In genomic region chr2:197108758-197109157, GRCh38 we compare ENCODE assay signal across 10 cellular contexts.
DNase-seq lines count a peak whose midpoint lies in the region; ATAC-seq and TF ChIP-seq lines count a peak whose summit lies in the region.
"Had no signal": no experiment of that assay in that cellular context is flagged by ENCODE, and none has a peak within 500 bp of the region (broad histone marks: within the 10 kb centered on the region; RNA-seq: fewer than 3 reads in every experiment).

No MANE protein-coding gene starts in this region.

- no peak overlapping the region for H3K9ac ChIP-seq in H9 (ENCODE audit: extremely low read depth, insufficient read length, low read length)

- DNase-seq in natural killer cell (no peak), fibroblast of pulmonary artery (ENCODE audit: low read depth) (peak; percentile 91), SIG-M5 treated with dmso at 0.1 percent for 504 hours (lab: John Stamatoyannopoulos, UW; ENCODE audit: unreplicated experiment) (no peak), H9 (no peak), CD14-positive monocyte (ENCODE audit: low spot score) (no peak)
- DNase-seq in natural killer cell treated with Interleukin-12 subunit alpha and Interleukin-12 subunit beta and Interleukin-15 and Interleukin-18, amount 100 ng/mL, for 72 hours (ENCODE audit: low spot score), result no peak
- DNase-seq: activated CD4-positive, alpha-beta T cell treated with anti-CD3 and anti-CD28 coated beads for 1 hour; AML-193 had no signal

- H3K4me3 ChIP-seq in fibroblast of pulmonary artery (replicated peaks; ENCODE audit: low read depth, low read length), result no peak overlapping the region

- no peak overlapping the region for H3K4ac ChIP-seq in H9 (ENCODE audit: low read depth, low read length)

- no peaks in the 10 kb centered on the region for H3K27me3 ChIP-seq in H9 (ENCODE audit: insufficient read depth, low read length)

- no peaks in the 10 kb centered on the region for H3K23me2 ChIP-seq in H9 (ENCODE audit: insufficient read length, low read depth, low read length, poor library complexity, severe bottlenecking)

- H3T11ph ChIP-seq in H9 (ENCODE audit: low read length), result no peak overlapping the region

- H2BK12ac ChIP-seq in H9 (ENCODE audit: insufficient read length, low read depth, low read length), result no peak overlapping the region

- H2AFZ ChIP-seq in H9 (ENCODE audit: low read length), result no peak overlapping the region

- no peaks in the 10 kb centered on the region for H3K9me3 ChIP-seq in H9 (ENCODE audit: control insufficient read depth, low read depth, low read length)

- no CpG with 5 or more reads among the region's 4 CpGs for WGBS in H9 (ENCODE audit: extremely low coverage, insufficient read length, low lambda C conversion rate)

- H2BK15ac ChIP-seq in H9 (ENCODE audit: low read depth, low read length), result no peak overlapping the region

- no peaks in the 10 kb centered on the region for H3K79me1 ChIP-seq in H9 (ENCODE audit: insufficient read depth, low read depth, low read length, poor library complexity, severe bottlenecking)

- H3K36me3 Mint-ChIP-seq in natural killer cell (no peaks in the 10 kb centered on the region), nephron (ENCODE audit: low read depth) (no peaks in the 10 kb centered on the region), H9 (ENCODE audit: insufficient read depth in 1 of 3, low read depth in 3 of 3) (no peaks in the 10 kb centered on the region), CD14-positive monocyte (peaks cover 50 to 70% of the 10 kb centered on the region in 2 donors)
- no peaks in the 10 kb centered on the region for H3K36me3 Mint-ChIP-seq in natural killer cell treated with Interleukin-12 subunit alpha and Interleukin-12 subunit beta and Interleukin-15 and Interleukin-18, amount 100 ng/mL, for 72 hours

- H2BK120ac ChIP-seq in H9 (ENCODE audit: low read depth, low read length, poor library complexity, severe bottlenecking), result no peak overlapping the region

- no peak overlapping the region for H3K27ac ChIP-seq in H9 (ENCODE audit: insufficient read length, low read depth, low read length)

- no peaks in the 10 kb centered on the region for H3K4me1 ChIP-seq in H9 (ENCODE audit: insufficient read depth, low read length)

- H2BK5ac ChIP-seq in H9 (ENCODE audit: insufficient read length, low read length), result no peak overlapping the region

- H3K23ac ChIP-seq in H9 (ENCODE audit: insufficient read length, low read depth, low read length), result no peak overlapping the region

- no peak overlapping the region for H4K91ac ChIP-seq in H9 (ENCODE audit: insufficient read length, low read depth, low read length)

- no peak overlapping the region for H3K56ac ChIP-seq in H9 (ENCODE audit: insufficient read length, low read depth, low read length)

- no peak overlapping the region for H3K4me2 ChIP-seq in H9 (ENCODE audit: insufficient read depth, insufficient read length, low read length)

- H4K20me1 ChIP-seq in H9 (ENCODE audit: control insufficient read depth, insufficient read depth, insufficient read length), result no peaks in the 10 kb centered on the region

- TF ChIP-seq CTCF in natural killer cell (IDR thresholded peaks at IDR 0.05) (no peak), fibroblast of pulmonary artery (IDR thresholded peaks at IDR 0.05; ENCODE audit: low read length, missing control alignments) (no peak), nephron (IDR thresholded peaks at IDR 0.05; ENCODE audit: unreplicated experiment in 3 of 3) (no peak), H9 (conservative IDR thresholded peaks at IDR 0.05) (no peak), CD14-positive monocyte (IDR thresholded peaks at IDR 0.05) (no peak)

- no peaks in the 10 kb centered on the region for H3K27me3 Mint-ChIP-seq in natural killer cell (ENCODE audit: low read depth in 2 of 2)
- H3K27me3 Mint-ChIP-seq in natural killer cell treated with Interleukin-12 subunit alpha and Interleukin-12 subunit beta and Interleukin-15 and Interleukin-18, amount 100 ng/mL, for 72 hours, result no peaks in the 10 kb centered on the region
- H3K27me3 Mint-ChIP-seq in nephron (ENCODE audit: low read depth), result no peaks in the 10 kb centered on the region
- H3K27me3 Mint-ChIP-seq in H9 (ENCODE audit: low read depth), result no peaks in the 10 kb centered on the region
- H3K27me3 Mint-ChIP-seq in CD14-positive monocyte (ENCODE audit: low read depth in 3 of 3), result peaks cover 0 to 3% (median 0%) of the 10 kb centered on the region in 3 donors

- H2AK5ac ChIP-seq in H9 (ENCODE audit: insufficient read length, low read length), result no peak overlapping the region

- H4K8ac ChIP-seq in H9 (replicated peaks; ENCODE audit: insufficient read length, low read depth, low read length), result no peak overlapping the region

- H3K79me2 ChIP-seq in H9 (ENCODE audit: insufficient read depth, low read length), result no peaks in the 10 kb centered on the region

- H3K4me3 Mint-ChIP-seq in natural killer cell (no peak overlapping the region), nephron (no peak overlapping the region), H9 (no peak overlapping the region), CD14-positive monocyte (no peak overlapping the region)
- H3K4me3 Mint-ChIP-seq in natural killer cell treated with Interleukin-12 subunit alpha and Interleukin-12 subunit beta and Interleukin-15 and Interleukin-18, amount 100 ng/mL, for 72 hours, result no peak overlapping the region

- no peak overlapping the region for H4K5ac ChIP-seq in H9 (ENCODE audit: insufficient read length, low read depth, low read length)

- H2BK20ac ChIP-seq in H9 (ENCODE audit: low read depth, low read length, poor library complexity, severe bottlenecking), result no peak overlapping the region

- ATAC-seq in natural killer cell (no peak), GM18870 (IDR thresholded peaks at IDR 0.05; ENCODE audit: unreplicated experiment) (no peak)
- no peak for ATAC-seq in natural killer cell treated with Interleukin-12 subunit alpha and Interleukin-12 subunit beta and Interleukin-15 and Interleukin-18, amount 100 ng/mL, for 72 hours

- H3K4me1 Mint-ChIP-seq in natural killer cell, result peaks cover 9 to 13% of the 10 kb centered on the region in 2 donors
- peaks cover 4 to 6% of the 10 kb centered on the region in 2 donors for H3K4me1 Mint-ChIP-seq in natural killer cell treated with Interleukin-12 subunit alpha and Interleukin-12 subunit beta and Interleukin-15 and Interleukin-18, amount 100 ng/mL, for 72 hours (ENCODE audit: low read depth in 2 of 2)
- H3K4me1 Mint-ChIP-seq in nephron, result peaks cover 28% of the 10 kb centered on the region
- peaks cover 4 to 10% of the 10 kb centered on the region in 2 experiments; a peak in 3 of 4 replicates for H3K4me1 Mint-ChIP-seq in H9
- no peaks in the 10 kb centered on the region for H3K4me1 Mint-ChIP-seq in CD14-positive monocyte

- H3K27ac Mint-ChIP-seq in natural killer cell (peak overlapping the region; percentile 61 to 79), nephron (peak overlapping the region; percentile 85 to 88 (median 87)), H9 (no peak overlapping the region), CD14-positive monocyte (peak overlapping the region in 2 of 7 donors; percentile 6 to 26)
- peak overlapping the region in 1 of 2 donors; percentile 41 for H3K27ac Mint-ChIP-seq in natural killer cell treated with Interleukin-12 subunit alpha and Interleukin-12 subunit beta and Interleukin-15 and Interleukin-18, amount 100 ng/mL, for 72 hours

- no peak overlapping the region for H3K14ac ChIP-seq in H9 (ENCODE audit: insufficient read depth, low read length)

- intact Hi-C loops in natural killer cell (cut with micrococcal nuclease), result no loop called here
- intact Hi-C loops in CD14-positive monocyte (cut with micrococcal nuclease), result no loop called here

- no peaks in the 10 kb centered on the region for H3K9me3 Mint-ChIP-seq in natural killer cell
- H3K9me3 Mint-ChIP-seq in natural killer cell treated with Interleukin-12 subunit alpha and Interleukin-12 subunit beta and Interleukin-15 and Interleukin-18, amount 100 ng/mL, for 72 hours, result no peaks in the 10 kb centered on the region
- H3K9me3 Mint-ChIP-seq in nephron, result no peaks in the 10 kb centered on the region
- H3K9me3 Mint-ChIP-seq in H9, result no peaks in the 10 kb centered on the region
- no peaks in the 10 kb centered on the region for H3K9me3 Mint-ChIP-seq in CD14-positive monocyte

- H3K18ac ChIP-seq in H9 (ENCODE audit: insufficient read length, low read depth, low read length), result no peak overlapping the region

Comparison
In these comparisons a context has a peak if more than half of its experiments do, and no peak if none do; other contexts are left out.
1. H3K27ac Mint-ChIP-seq: peak in natural killer cell (2 of 2) and nephron (3 of 3); none in H9 (0 of 3).